ENCODE assay signal across 18 cellular contexts in genomic region chr20:59631751-59632380, GRCh38. TPM values are rescaled to one million over a fixed set of nuclear protein-coding genes. Genes with fewer than 3 reads are reported as not detected.
"Had no signal": no experiment of that assay in that cellular context is flagged by ENCODE, and none has a peak within 500 bp of the region (broad histone marks: within the 10 kb centered on the region; RNA-seq: fewer than 3 reads in every experiment).

No MANE protein-coding gene starts in this region.

- H3K9me3 ChIP-seq: adrenal gland, SK-N-SH, upper lobe of left lung had no signal

- H3K4me3 ChIP-seq: adrenal gland, hepatocyte, upper lobe of left lung had no signal

- H3K4me1 ChIP-seq: adrenal gland, foreskin keratinocyte, upper lobe of left lung had no signal

- H3K36me3 ChIP-seq: adrenal gland, upper lobe of left lung had no signal

- H3K27ac ChIP-seq: adrenal gland, foreskin keratinocyte, hepatocyte, upper lobe of left lung had no signal

- H3K27me3 ChIP-seq: adrenal gland, foreskin keratinocyte, hepatocyte, upper lobe of left lung had no signal

- ATAC-seq: activated CD8-positive, alpha-beta T cell treated with anti-CD3 and anti-CD28 coated beads for 36 hours; activated naive CD4-positive, alpha-beta T cell treated with anti-CD3 and anti-CD28 coated beads, Interleukin-2, amount 50 U/mL, for 72 hours; activated T-cell treated with anti-CD3 and anti-CD28 coated beads, Interleukin-2, amount 50 U/mL, for 4 hours; foreskin keratinocyte; stimulated activated naive CD8-positive, alpha-beta T cell treated with anti-CD3 and anti-CD28 coated beads, Interleukin-15, Interleukin-2, amounts not matched to agents 100 U/mL and 50 U/mL, for 24 hours; T-cell had no signal

- DNase-seq: activated B cell treated with CpG ODN at 0.5 μM for 24 hours; activated CD4-positive, alpha-beta T cell treated with anti-CD3 and anti-CD28 coated beads for 48 hours; activated CD8-positive, alpha-beta T cell treated with anti-CD3 and anti-CD28 coated beads for 36 hours; activated gamma-delta T cell; activated T-cell treated with anti-CD3 and anti-CD28 coated beads, Interleukin-2, amount 50 U/mL, for 4 hours; endodermal cell; foreskin keratinocyte; posterior cingulate gyrus; retina; SK-N-SH; stimulated activated CD4-positive, alpha-beta T cell treated with anti-CD3 and anti-CD28 coated beads, Interleukin-2, amount 100 ng/mL, for 24 hours; stimulated activated naive CD8-positive, alpha-beta T cell treated with anti-CD3 and anti-CD28 coated beads, Interleukin-15, Interleukin-2, amounts not matched to agents 100 U/mL and 50 U/mL, for 24 hours; T-cell; upper lobe of left lung had no signal

RNA-seq across cellular contexts. Expression of gene PHACTR3, which starts 27.5 kb away (rescaled TPM):
- total RNA-seq: activated B cell treated with CpG ODN at 0.5 μM for 24 hours; activated CD8-positive, alpha-beta T cell treated with anti-CD3 and anti-CD28 coated beads for 36 hours; activated naive CD4-positive, alpha-beta T cell treated with anti-CD3 and anti-CD28 coated beads, Interleukin-2, amount 50 U/mL, for 72 hours; fibroblast of lung; T-cell had no signal
